27 cellular contexts compared by ENCODE assay signal in the genomic region with DNA sequence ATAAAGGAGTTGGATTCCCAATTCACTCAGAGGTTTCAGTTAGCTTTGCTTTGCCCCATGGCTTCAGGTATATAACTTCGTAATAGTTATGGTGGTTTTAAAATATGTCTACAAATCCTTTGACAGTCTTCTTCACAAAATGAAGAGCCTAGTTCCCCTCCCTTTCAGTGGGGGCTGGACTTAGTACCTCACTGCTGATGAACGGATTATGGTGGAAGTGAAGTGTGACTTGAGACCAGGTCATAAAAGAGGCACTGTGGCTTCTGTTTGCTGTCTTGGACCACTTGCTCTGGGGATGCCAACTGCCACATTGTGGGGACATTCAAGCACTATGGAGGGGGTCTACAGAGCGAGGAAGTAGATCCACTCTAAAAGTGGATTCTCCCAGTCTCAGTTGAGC. TPM values are rescaled to one million over a fixed set of nuclear protein-coding genes. Genes with fewer than 3 reads are reported as not detected.
A peak's percentile ranks its signal among the peaks of the same experiment; 100 is the strongest.
DNase-seq lines count a peak whose midpoint lies in the region; ATAC-seq, FAIRE-seq and TF ChIP-seq lines count a peak whose summit lies in the region.
"Had no signal": no experiment of that assay in that cellular context is flagged by ENCODE, and none has a peak within 500 bp of the region (broad histone marks: within the 10 kb centered on the region; RNA-seq: fewer than 3 reads in every experiment).

No MANE protein-coding gene starts in this region.

- H3K79me2 ChIP-seq in HepG2 (ENCODE audit: insufficient read depth, low read length), result no peaks in the 10 kb centered on the region
- H3K79me2 ChIP-seq in H9 (ENCODE audit: insufficient read depth, low read length), result no peaks in the 10 kb centered on the region
- no peaks in the 10 kb centered on the region for H3K79me2 ChIP-seq in K562 (ENCODE audit: control insufficient read depth, insufficient read depth, low read length)

- WGBS in HepG2 (ENCODE audit: low lambda C conversion rate), result 53% methylated on average over 3 of the region's 3 CpGs
- WGBS in right lobe of liver (ENCODE audit: insufficient coverage, low coverage, low lambda C conversion rate, missing lambda C conversion rate), result 73% methylated on average over 2 of the region's 3 CpGs
- WGBS in H9 (ENCODE audit: extremely low coverage, insufficient read length, low lambda C conversion rate), result no CpG with 5 or more reads among the region's 3 CpGs
- WGBS in K562 (ENCODE audit: insufficient coverage, low coverage, missing lambda C conversion rate), result 30% methylated on average over 3 of the region's 3 CpGs

- no peak overlapping the region for H2BK12ac ChIP-seq in H9 (ENCODE audit: insufficient read length, low read depth, low read length)

- H3K27ac ChIP-seq in HepG2 (ENCODE audit: extremely low read length, insufficient read depth, low read length) (no peak overlapping the region), right lobe of liver (no peak overlapping the region), H9 (ENCODE audit: insufficient read length, low read depth, low read length) (no peak overlapping the region), K562 (ENCODE audit: extremely low read depth, low read depth, low read length) (no peak overlapping the region)
- H3K27ac ChIP-seq: BLaER1 had no signal

- no peak overlapping the region for H4K8ac ChIP-seq in H9 (replicated peaks; ENCODE audit: insufficient read length, low read depth, low read length)

- TF ChIP-seq RAD21 in HepG2 (CRISPR knock-in tag; IDR thresholded peaks at IDR 0.05) (no peak), K562 (CRISPR knock-in tag; conservative IDR thresholded peaks at IDR 0.05 in 1 of 2, IDR thresholded peaks at IDR 0.05 in 1 of 2) (no peak)

- H2BK5ac ChIP-seq in H9 (ENCODE audit: insufficient read length, low read length), result no peak overlapping the region

- H2AFZ ChIP-seq in HepG2 (ENCODE audit: low read length) (no peak overlapping the region), H9 (ENCODE audit: low read length) (no peak overlapping the region), K562 (ENCODE audit: low read depth, low read length) (no peak overlapping the region)

- H3K4me2 ChIP-seq in HepG2 (ENCODE audit: low read depth, low read length) (no peak overlapping the region), H9 (ENCODE audit: insufficient read depth, insufficient read length, low read length) (no peak overlapping the region), K562 (ENCODE audit: insufficient read depth, low read length) (no peak overlapping the region)
- H3K4me2 ChIP-seq: BLaER1 had no signal

- H3K27me3 ChIP-seq in HepG2 (ENCODE audit: control insufficient read depth in 1 of 2, insufficient read depth in 2 of 2, low read length in 2 of 2) (no peaks in the 10 kb centered on the region), right lobe of liver (no peaks in the 10 kb centered on the region), H9 (ENCODE audit: insufficient read depth, low read length) (no peaks in the 10 kb centered on the region), K562 (ENCODE audit: control insufficient read depth in 2 of 2, insufficient read depth in 2 of 2, low read length in 2 of 2) (no peaks in the 10 kb centered on the region)
- H3K27me3 ChIP-seq: BE2C, BLaER1 had no signal

- no peak overlapping the region for H3K4me3 Mint-ChIP-seq in H9
- H3K4me3 Mint-ChIP-seq: CD14-positive monocyte; CD4-positive, alpha-beta memory T cell; CD4-positive, CD25-positive, alpha-beta regulatory T cell; CD8-positive, alpha-beta memory T cell had no signal

- DNase-seq in HepG2 (ENCODE audit: low spot score) (no peak), right lobe of liver (no peak), H9 (no peak), K562 (ENCODE audit: extremely low read depth in 1 of 4, low spot score in 3 of 4) (peak in 1 of 4 experiments; percentile 14), iPS-NIHi7 (ENCODE audit: extremely low spot score) (no peak), GM19240 (ENCODE audit: insufficient read length, low spot score) (no peak)
- DNase-seq: 8988T; ACHN; BE2C; C1 segment of cervical spinal cord; CD4-positive, alpha-beta memory T cell; CD4-positive, CD25-positive, alpha-beta regulatory T cell; CD8-positive, alpha-beta memory T cell; COR-L47; DMS 273 treated with DMSO at 0.1 percent for 48 hours; DMS153; DMS53; DMS79; DND-41; EL; GDM1 had no signal

- H3K4me3 ChIP-seq in HepG2 (replicated peaks in 1 of 3; ENCODE audit: insufficient read depth in 1 of 3, low read depth in 2 of 3, low read length in 3 of 3) (no peak overlapping the region), right lobe of liver (no peak overlapping the region), K562 (no peak overlapping the region)
- H3K4me3 ChIP-seq: BLaER1, GM12878 had no signal

- H3K4ac ChIP-seq in H9 (ENCODE audit: low read depth, low read length), result no peak overlapping the region

- H3K9ac ChIP-seq in HepG2 (ENCODE audit: insufficient read depth, low read depth, low read length), result no peak overlapping the region
- no peak overlapping the region for H3K9ac ChIP-seq in H9 (ENCODE audit: extremely low read depth, insufficient read length, low read length)
- H3K9ac ChIP-seq in K562 (ENCODE audit: insufficient read depth in 1 of 2, low read depth in 2 of 2, low read length in 2 of 2), result no peak overlapping the region
- H3K9ac ChIP-seq: BLaER1 had no signal

- no peaks in the 10 kb centered on the region for H3K9me1 ChIP-seq in K562 (ENCODE audit: control insufficient read depth, insufficient read depth, low read length)

- H4K20me1 ChIP-seq in HepG2 (ENCODE audit: insufficient read depth, low read length) (no peaks in the 10 kb centered on the region), H9 (ENCODE audit: control insufficient read depth, insufficient read depth, insufficient read length) (no peaks in the 10 kb centered on the region), K562 (replicated peaks; ENCODE audit: control insufficient read depth, insufficient read depth, low read length) (no peaks in the 10 kb centered on the region)
- H4K20me1 ChIP-seq: BLaER1 had no signal

- BruUV-seq in HepG2 (replicated peaks; lab: Mats Ljungman, UMichigan) (no TSS peak), K562 (replicated peaks; lab: Mats Ljungman, UMichigan) (no TSS peak)

- H2AK5ac ChIP-seq in H9 (ENCODE audit: insufficient read length, low read length), result no peak overlapping the region

- no peak overlapping the region for H2BK15ac ChIP-seq in H9 (ENCODE audit: low read depth, low read length)

- H3K4me1 ChIP-seq in HepG2 (ENCODE audit: insufficient read depth, low read length) (no peaks in the 10 kb centered on the region), right lobe of liver (no peaks in the 10 kb centered on the region), H9 (ENCODE audit: insufficient read depth, low read length) (no peaks in the 10 kb centered on the region), K562 (replicated peaks in 1 of 2; ENCODE audit: control insufficient read depth in 2 of 2, insufficient read depth in 2 of 2, low read length in 2 of 2) (no peaks in the 10 kb centered on the region)
- H3K4me1 ChIP-seq: BE2C had no signal

- no peaks in the 10 kb centered on the region for H3K79me1 ChIP-seq in H9 (ENCODE audit: insufficient read depth, low read depth, low read length, poor library complexity, severe bottlenecking)

- in situ Hi-C loops in HepG2 (cut with HindIII; ENCODE audit: extremely low pct_ligation_motif_present, low pct_unique_long_range_greater_than_20kb), result no loop called here
- in situ Hi-C loops in K562 (cut with MboI), result no loop called here

- CTCF ChIA-PET in HepG2 (lab: Yijun Ruan, JAX; ENCODE audit: low intra/inter-chr PET ratio, low total read pairs), result no interaction called here
- CTCF ChIA-PET in K562 (lab: Yijun Ruan, JAX; ENCODE audit: low intra/inter-chr PET ratio), result no interaction called here

- no peak overlapping the region for H3K14ac ChIP-seq in H9 (ENCODE audit: insufficient read depth, low read length)

- H4K5ac ChIP-seq in H9 (ENCODE audit: insufficient read length, low read depth, low read length), result peak overlapping the region; percentile 63

- H2BK120ac ChIP-seq in H9 (ENCODE audit: low read depth, low read length, poor library complexity, severe bottlenecking), result no peak overlapping the region

- TF ChIP-seq POLR2A in HepG2 (IDR thresholded peaks at IDR 0.05; ENCODE audit: insufficient read depth in 1 of 2, low read depth in 2 of 2, low read length in 2 of 2), result no peak
- TF ChIP-seq POLR2A in right lobe of liver (IDR thresholded peaks at IDR 0.05), result no peak
- TF ChIP-seq POLR2A in K562 (conservative IDR thresholded peaks at IDR 0.05), result no peak

- no peaks in the 10 kb centered on the region for H3K4me1 Mint-ChIP-seq in H9
- H3K4me1 Mint-ChIP-seq: CD14-positive monocyte; CD4-positive, alpha-beta memory T cell; CD4-positive, CD25-positive, alpha-beta regulatory T cell; CD8-positive, alpha-beta memory T cell had no signal

- H2BK20ac ChIP-seq in H9 (ENCODE audit: low read depth, low read length, poor library complexity, severe bottlenecking), result no peak overlapping the region

- H3K56ac ChIP-seq in H9 (ENCODE audit: insufficient read length, low read depth, low read length), result no peak overlapping the region

- no peak overlapping the region for H4K91ac ChIP-seq in H9 (ENCODE audit: insufficient read length, low read depth, low read length)

- H3K36me3 ChIP-seq in HepG2 (replicated peaks in 1 of 2; ENCODE audit: control insufficient read depth in 1 of 2, insufficient read depth in 2 of 2, low read length in 2 of 2) (peaks cover 0 to 1% of the 10 kb centered on the region in 2 experiments; a peak in 2 of 5 replicates), right lobe of liver (no peaks in the 10 kb centered on the region), K562 (ENCODE audit: control insufficient read depth, insufficient read depth, low read length) (peaks cover 4% of the 10 kb centered on the region; the same call in 1 of the 3 replicates)
- H3K36me3 ChIP-seq: BE2C, BLaER1 had no signal

- TF ChIP-seq CTCF in HepG2 (CRISPR knock-in tag; IDR thresholded peaks at IDR 0.05) (no peak), right lobe of liver (IDR thresholded peaks at IDR 0.05) (no peak), H9 (conservative IDR thresholded peaks at IDR 0.05) (no peak), K562 (IDR thresholded peaks at IDR 0.05 in 2 of 3, conservative IDR thresholded peaks at IDR 0.05 in 1 of 3; ENCODE audit: insufficient read depth in 2 of 3, low read depth in 1 of 3, low read length in 3 of 3) (no peak)

- POLR2A ChIA-PET in HepG2 (lab: Yijun Ruan, JAX) (interaction anchor here (0.6 kb wide), 1 partner anchor 16 kb away, joined by 3 read pairs; no protein-coding TSS in a partner anchor), K562 (lab: Yijun Ruan, JAX) (interaction anchor here (0.7 to 1.9 kb wide), 3 partner anchors 10 to 27 kb away, joined by 3 to 13 read pairs (median 3); no protein-coding TSS in a partner anchor)

- H3K9me3 ChIP-seq in HepG2 (ENCODE audit: low read length) (no peaks in the 10 kb centered on the region), right lobe of liver (no peaks in the 10 kb centered on the region), H9 (ENCODE audit: control insufficient read depth, low read depth, low read length) (no peaks in the 10 kb centered on the region), K562 (replicated peaks; ENCODE audit: control insufficient read depth, insufficient read depth, low read depth, low read length) (no peaks in the 10 kb centered on the region)
- H3K9me3 ChIP-seq: BE2C, BLaER1 had no signal

- no peak overlapping the region for H3K18ac ChIP-seq in H9 (ENCODE audit: insufficient read length, low read depth, low read length)

- no peaks in the 10 kb centered on the region for H3K23me2 ChIP-seq in H9 (ENCODE audit: insufficient read length, low read depth, low read length, poor library complexity, severe bottlenecking)

- no peak for FAIRE-seq in HepG2 (lab: Jason Lieb, UNC)
- no peak for FAIRE-seq in K562 (lab: Jason Lieb, UNC)
- FAIRE-seq: A204.1, GM12878, GM12892, GM18507 had no signal

- peak overlapping the region in 1 of 3 experiments; percentile 40; a peak in 1 of 7 replicates for H3K27ac Mint-ChIP-seq in H9
- H3K27ac Mint-ChIP-seq: CD4-positive, alpha-beta memory T cell had no signal

- no peaks in the 10 kb centered on the region for H3K27me3 Mint-ChIP-seq in H9 (ENCODE audit: low read depth)

- H3K36me3 Mint-ChIP-seq in H9 (ENCODE audit: insufficient read depth in 1 of 3, low read depth in 3 of 3), result no peaks in the 10 kb centered on the region; a peak in 1 of 7 replicates
- H3K36me3 Mint-ChIP-seq: CD4-positive, alpha-beta memory T cell; CD4-positive, CD25-positive, alpha-beta regulatory T cell; CD8-positive, alpha-beta memory T cell had no signal

- no peak for TF ChIP-seq EP300 in HepG2 (IDR thresholded peaks at IDR 0.05; ENCODE audit: low read depth in 2 of 2, low read length in 2 of 2)
- TF ChIP-seq EP300 in HepG2 (CRISPR knock-in tag; IDR thresholded peaks at IDR 0.05; ENCODE audit: borderline replicate concordance), result no peak
- no peak for TF ChIP-seq EP300 in K562 (IDR thresholded peaks at IDR 0.05; ENCODE audit: low read length)

- H3K23ac ChIP-seq in H9 (ENCODE audit: insufficient read length, low read depth, low read length), result no peak overlapping the region

- intact Hi-C loops in HepG2 (cut with micrococcal nuclease; ENCODE audit: unreplicated experiment), result no loop called here
- intact Hi-C loops in right lobe of liver (cut with DNase I), result no loop called here
- intact Hi-C loops in K562 (cut with micrococcal nuclease), result no loop called here

- H3K9me3 Mint-ChIP-seq in H9, result no peaks in the 10 kb centered on the region
- H3K9me3 Mint-ChIP-seq: CD4-positive, alpha-beta memory T cell; CD4-positive, CD25-positive, alpha-beta regulatory T cell; CD8-positive, alpha-beta memory T cell had no signal

- H3T11ph ChIP-seq in H9 (ENCODE audit: low read length), result no peak overlapping the region

- ATAC-seq in HepG2 (peak; percentile 54), right lobe of liver (no peak), K562 (peak; percentile 64)
- ATAC-seq: GM12878 had no signal

RNA-seq across cellular contexts. Expression of a gene that starts 47.5 kb away (rescaled TPM):
- total RNA-seq in HepG2 (2016; rRNA removed; fragmentation: Illumina TruSeq; extraction: Trizol) (55.2 and 93.0 TPM in 2 replicates), right lobe of liver (10 to 100 TPM; 14.6 to 20.8 (median 19.0) TPM), H9 (2021) (96.1 and 99.3 TPM in 2 replicates), K562 (2014; rRNA removed) (61.1 and 75.3 TPM in 2 replicates), K562 (2014; rRNA removed; fragmentation: Illumina TruSeq; extraction: Trizol) (84.8 and 96.0 TPM in 2 replicates), K562 (2015; rRNA removed; fragmentation: Illumina TruSeq; extraction: Trizol) (82.3 and 89.0 TPM in 2 replicates), K562 (2021) (104 and 108 TPM in 2 replicates)
- total RNA-seq in HepG2 (2016; cell fraction: cytosol; rRNA removed; fragmentation: Illumina TruSeq; extraction: Trizol; ENCODE audit: low read depth), result 10.5 and 11.6 TPM in 2 replicates
- 53.1 and 86.9 TPM in 2 replicates for total RNA-seq in HepG2 (2016; cell fraction: insoluble cytoplasmic fraction; rRNA removed; fragmentation: Illumina TruSeq; extraction: Trizol)
- total RNA-seq in HepG2 (2016; cell fraction: membrane; rRNA removed; fragmentation: Illumina TruSeq; extraction: Trizol), result 26.2 and 29.5 TPM in 2 replicates
- total RNA-seq in HepG2 (2016; cell fraction: nucleus; rRNA removed; fragmentation: Illumina TruSeq; extraction: Trizol), result 55.4 and 57.9 TPM in 2 replicates
- polyA plus RNA-seq in HepG2 (2011; rRNA removed) (24.5 and 29.8 TPM in 2 replicates), K562 (2011; rRNA removed) (91.5 and 110 TPM in 2 replicates), K562 (2014; fragmentation: Illumina TruSeq; extraction: Trizol) (96.4 and 110 TPM in 2 replicates), K562 (2014; fragmentation: Nextera tagmentation; extraction: Ambion mirVana) (10 to 100 TPM; 21.9 to 31.8 TPM), K562 (2014; rRNA removed) (72.4 and 72.8 TPM in 2 replicates)
- polyA plus RNA-seq in HepG2 (2011; cell fraction: cytosol; rRNA removed), result 15.6 and 20.2 TPM in 2 replicates
- 19.1 and 21.8 TPM in 2 replicates for polyA plus RNA-seq in HepG2 (2011; cell fraction: nucleus; rRNA removed)
- polyA plus RNA-seq in HepG2 (2012), result 28.8 and 33.6 TPM in 2 replicates
- 1.2 and 1.7 TPM in 2 replicates for polyA plus RNA-seq in HepG2 (2016; cell fraction: cytosol; fragmentation: Illumina TruSeq; extraction: Trizol; ENCODE audit: low read depth)
- 63.9 and 66.2 TPM in 2 replicates for polyA plus RNA-seq in HepG2 (2016; cell fraction: insoluble cytoplasmic fraction; fragmentation: Illumina TruSeq; extraction: Trizol; ENCODE audit: low read depth)
- 5.1 and 6.2 TPM in 2 replicates for polyA plus RNA-seq in HepG2 (2016; cell fraction: membrane; fragmentation: Illumina TruSeq; extraction: Trizol; ENCODE audit: low read depth)
- polyA plus RNA-seq in HepG2 (2016; cell fraction: nucleus; fragmentation: Illumina TruSeq; extraction: Trizol; ENCODE audit: insufficient read depth, low read depth), result 50.4 and 54.2 TPM in 2 replicates
- polyA minus RNA-seq in HepG2 (2011; rRNA and poly(A)+ RNA removed; ENCODE audit: low replicate concordance), result 43.1 and 56.1 TPM in 2 replicates
- polyA minus RNA-seq in HepG2 (2011; cell fraction: cytosol; rRNA and poly(A)+ RNA removed), result 32.8 and 33.8 TPM in 2 replicates
- 47.4 and 49.2 TPM in 2 replicates for polyA minus RNA-seq in HepG2 (2011; cell fraction: nucleus; rRNA and poly(A)+ RNA removed)
- total RNA-seq in K562 (2011; cell fraction: chromatin; rRNA removed; ENCODE audit: low replicate concordance), result 74.3 and 181 TPM in 2 replicates
- total RNA-seq in K562 (2011; cell fraction: nucleolus; rRNA removed), result 48.2 and 59.3 TPM in 2 replicates
- total RNA-seq in K562 (2011; cell fraction: nucleoplasm; rRNA removed), result 75.8 and 76.4 TPM in 2 replicates
- 68.3 and 73.2 TPM in 2 replicates for polyA plus RNA-seq in K562 (2011; cell fraction: cytosol; rRNA removed)
- polyA plus RNA-seq in K562 (2011; cell fraction: nucleus; rRNA removed), result 93.8 and 98.5 TPM in 2 replicates
- 48.9 and 59.8 TPM in 2 replicates for polyA plus RNA-seq in K562 (2012)
- polyA minus RNA-seq in K562 (2011; rRNA and poly(A)+ RNA removed), result 136 and 137 TPM in 2 replicates
- polyA minus RNA-seq in K562 (2011; cell fraction: cytosol; rRNA and poly(A)+ RNA removed), result 54.4 and 71.0 TPM in 2 replicates
- 37.6 and 61.4 TPM in 2 replicates for polyA minus RNA-seq in K562 (2011; cell fraction: nucleus; rRNA and poly(A)+ RNA removed)

Comparison
In these comparisons a context has a peak if more than half of its experiments do, and no peak if none do; other contexts are left out.
1. ATAC-seq: peak in HepG2 (single experiment) and K562 (single experiment); none in right lobe of liver (0 of 4).